In genomic region chr10:22429981-22430421, GRCh38 we compare ENCODE assay signal across 19 cellular contexts.
DNase-seq lines count a peak whose midpoint lies in the region; ATAC-seq and TF ChIP-seq lines count a peak whose summit lies in the region.
"Had no signal": no experiment of that assay in that cellular context is flagged by ENCODE, and none has a peak within 500 bp of the region (broad histone marks: within the 10 kb centered on the region; RNA-seq: fewer than 3 reads in every experiment).

No MANE protein-coding gene starts in this region.

- H3K27ac Mint-ChIP-seq in WTC11 (no peak overlapping the region), mesothelial cell of epicardium (peak overlapping the region; percentile 82)
- H3K27ac Mint-ChIP-seq: CD14-positive monocyte had no signal

- H3K36me3 Mint-ChIP-seq in WTC11 = no peaks in the 10 kb centered on the region
- no peaks in the 10 kb centered on the region for H3K36me3 Mint-ChIP-seq in mesothelial cell of epicardium
- H3K36me3 Mint-ChIP-seq: CD14-positive monocyte had no signal

- no peak overlapping the region for H3K4me2 ChIP-seq in DND-41 (ENCODE audit: insufficient read depth, low read length)

- H3K4me3 ChIP-seq in DND-41 (ENCODE audit: low read depth in 1 of 2, low read length in 2 of 2) = no peak overlapping the region
- no peak overlapping the region for H3K4me3 ChIP-seq in H7 (ENCODE audit: insufficient read depth, low read depth, low read length)
- H3K4me3 ChIP-seq in adrenal gland = no peak overlapping the region
- H3K4me3 ChIP-seq: cardiac muscle cell, left lung had no signal

- H3K4me1 Mint-ChIP-seq in WTC11 = peaks cover 38% of the 10 kb centered on the region
- H3K4me1 Mint-ChIP-seq in mesothelial cell of epicardium = peaks cover 52% of the 10 kb centered on the region

- H3K9me3 ChIP-seq in DND-41 (ENCODE audit: insufficient read depth, low read length, severe bottlenecking) = no peaks in the 10 kb centered on the region
- H3K9me3 ChIP-seq in adrenal gland (replicated peaks in 1 of 3) = no peaks in the 10 kb centered on the region
- H3K9me3 ChIP-seq: left lung had no signal

- CTCF ChIA-PET in WTC11 (lab: Charles Lee) = interaction anchor here (0.6 kb wide), 2 partner anchors 18 to 120 kb away, joined by 3 read pairs; no protein-coding TSS in a partner anchor

- no peaks in the 10 kb centered on the region for H4K20me1 ChIP-seq in DND-41 (ENCODE audit: insufficient read depth, low read length)

- H3K9me3 Mint-ChIP-seq in WTC11 (no peaks in the 10 kb centered on the region), mesothelial cell of epicardium (no peaks in the 10 kb centered on the region)
- H3K9me3 Mint-ChIP-seq: activated T-cell treated with anti-CD3 and anti-CD28 coated beads, Interleukin-2, amount 50 U/mL, for 4 hours had no signal

- TF ChIP-seq CTCF in DND-41 (IDR thresholded peaks at IDR 0.05; ENCODE audit: borderline replicate concordance, extremely low read depth, low read length, poor library complexity, severe bottlenecking) = no peak
- TF ChIP-seq CTCF in WTC11 (IDR thresholded peaks at IDR 0.05) = no peak
- TF ChIP-seq CTCF in mesothelial cell of epicardium (IDR thresholded peaks at IDR 0.05; ENCODE audit: unreplicated experiment) = no peak
- no peak for TF ChIP-seq CTCF in adrenal gland (IDR thresholded peaks at IDR 0.05)

- H2AFZ ChIP-seq in DND-41 (ENCODE audit: low read depth, low read length) = no peak overlapping the region
- H2AFZ ChIP-seq: parathyroid adenoma had no signal

- H3K27ac ChIP-seq in DND-41 (ENCODE audit: low read length) = no peak overlapping the region
- no peak overlapping the region for H3K27ac ChIP-seq in adrenal gland
- H3K27ac ChIP-seq: cardiac muscle cell, left lung, parathyroid adenoma had no signal

- no peak for TF ChIP-seq POLR2A in adrenal gland (IDR thresholded peaks at IDR 0.05)

- ATAC-seq in DND-41 (ENCODE audit: insufficient read depth, low read depth) (peak; percentile 27; the same call in 1 of the 3 replicates), WTC11 (peak; percentile 41; the same call in 1 of the 2 replicates)
- ATAC-seq: activated T-cell treated with anti-CD3 and anti-CD28 coated beads, Interleukin-2, amount 50 U/mL, for 4 hours; left lung; Right ventricle myocardium inferior had no signal

- H3K36me3 ChIP-seq in DND-41 (ENCODE audit: insufficient read depth, low read length) (no peaks in the 10 kb centered on the region), H7 (replicated peaks; ENCODE audit: control insufficient read depth, insufficient read depth, low read length) (no peaks in the 10 kb centered on the region), adrenal gland (replicated peaks in 1 of 2) (no peaks in the 10 kb centered on the region)
- H3K36me3 ChIP-seq: cardiac muscle cell, left lung had no signal

- peaks cover 14% of the 10 kb centered on the region for H3K27me3 ChIP-seq in DND-41 (ENCODE audit: insufficient read depth, low read length, poor library complexity)
- H3K27me3 ChIP-seq in H7 (ENCODE audit: control insufficient read depth, insufficient read depth, low read length) = no peaks in the 10 kb centered on the region
- H3K27me3 ChIP-seq in adrenal gland = peaks cover 7% of the 10 kb centered on the region

- no peaks in the 10 kb centered on the region for H3K79me2 ChIP-seq in DND-41 (ENCODE audit: insufficient read depth, low read length)
- H3K79me2 ChIP-seq: parathyroid adenoma had no signal

- intact Hi-C loops in posterior vena cava (cut with DNase I) (loop anchor here in 1 of 2 donors (10.0 kb wide), 3 partner anchors 85 to 425 kb away; partner anchors contain the start of genes DNAJC1 and SPAG6), adrenal gland (cut with DNase I) (loop anchor here in 1 of 2 donors (10.0 kb wide), 3 partner anchors 425 to 635 kb away; partner anchors contain the start of gene DNAJC1)

- DNase-seq in DND-41 (no peak), H7 (peak; percentile 25), WTC11 (ENCODE audit: low spot score) (no peak), mesothelial cell of epicardium (ENCODE audit: low spot score in 2 of 2, unreplicated experiment in 2 of 2) (no peak), posterior vena cava (ENCODE audit: low spot score) (no peak), NCI-H748 (lab: John Stamatoyannopoulos, UW; ENCODE audit: unreplicated experiment) (no peak), NCI-H510A (lab: John Stamatoyannopoulos, UW) (no peak), adrenal gland (no peak)
- DNase-seq: activated CD8-positive, alpha-beta memory T cell treated with anti-CD3 and anti-CD28 coated beads for 24 hours; activated naive CD4-positive, alpha-beta T cell treated with Interleukin-2 at 50 U/mL for 16 hours; activated T-cell treated with anti-CD3 and anti-CD28 coated beads, Interleukin-2, amount 50 U/mL, for 4 hours; head of caudate nucleus; left lung; NCI-H1105 treated with DMSO at 0.1 percent for 48 hours; NCI-H2081 treated with DMSO at 0.1 percent for 48 hours had no signal

- H3K27me3 Mint-ChIP-seq in WTC11 (ENCODE audit: low read depth) = peaks cover 29% of the 10 kb centered on the region
- H3K27me3 Mint-ChIP-seq in mesothelial cell of epicardium (ENCODE audit: low read depth) = no peaks in the 10 kb centered on the region

- H3K4me3 Mint-ChIP-seq in WTC11 (no peak overlapping the region), mesothelial cell of epicardium (no peak overlapping the region)
- H3K4me3 Mint-ChIP-seq: activated T-cell treated with anti-CD3 and anti-CD28 coated beads, Interleukin-2, amount 50 U/mL, for 4 hours; CD14-positive monocyte had no signal

- H3K4me1 ChIP-seq in DND-41 (ENCODE audit: insufficient read depth, low read length) (no peaks in the 10 kb centered on the region), adrenal gland (replicated peaks in 1 of 2) (peaks cover 4 to 15% of the 10 kb centered on the region in 2 donors)
- H3K4me1 ChIP-seq: parathyroid adenoma had no signal

- POLR2A ChIA-PET in WTC11 (lab: Charles Lee) = no interaction called here

- H3K9ac ChIP-seq in DND-41 (ENCODE audit: low read depth, low read length) = no peak overlapping the region
- H3K9ac ChIP-seq: parathyroid adenoma had no signal

- 70 to 80% (median 75%) methylated on average over 8 of the region's 8 CpGs for WGBS in adrenal gland, 4 donors

TF ChIP-seq in WTC11, 78 proteins besides CTCF, POLR2A, EP300 and RAD21:
- TF ChIP-seq NR2C2 (CRISPR knock-in tag; IDR thresholded peaks at IDR 0.05) (no peak), ZSCAN18 (CRISPR knock-in tag; IDR thresholded peaks at IDR 0.05) (no peak)
